In the genomic region with DNA sequence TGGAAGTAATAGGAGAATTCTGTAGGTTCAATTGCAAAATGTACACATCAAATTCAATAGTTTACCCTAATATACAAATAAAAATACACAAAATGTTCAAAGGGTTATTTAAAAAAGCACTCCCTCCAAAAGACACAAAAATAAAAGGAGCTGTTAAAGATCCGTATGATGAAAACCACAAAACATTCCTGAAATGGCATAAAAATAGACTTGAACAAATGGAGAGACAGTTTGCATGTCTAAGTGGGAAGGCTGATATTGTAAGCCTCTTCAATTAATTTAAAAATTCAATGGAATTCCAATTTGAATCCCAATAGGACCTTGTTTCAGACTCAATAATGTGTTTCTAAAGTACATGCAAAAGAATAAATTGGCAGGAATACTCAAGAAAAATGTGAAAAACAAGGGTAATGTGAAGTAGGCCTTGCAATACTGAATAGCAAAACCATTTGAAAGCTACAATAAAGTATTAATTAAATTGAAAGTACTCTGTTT, we compare ENCODE assay signal across 31 cellular contexts. TPM values are rescaled to one million over a fixed set of nuclear protein-coding genes. Genes with fewer than 3 reads are reported as not detected.
"Had no signal": no experiment of that assay in that cellular context is flagged by ENCODE, and none has a peak within 500 bp of the region (broad histone marks: within the 10 kb centered on the region; RNA-seq: fewer than 3 reads in every experiment).

No MANE protein-coding gene starts in this region.

- DNase-seq: islet precursor cell; left ventricle myocardium inferior; mesendoderm; midbrain; mucosa of descending colon; naive B cell; natural killer cell; nephron progenitor cell; occipital lobe; ovary; right lobe of liver; stimulated activated CD4-positive, alpha-beta T cell treated with anti-CD3 and anti-CD28 coated beads, Interleukin-12 subunit alpha, Interleukin-12 subunit beta, amount 100 ng/mL, for 4 hours; stimulated activated CD4-positive, alpha-beta T cell treated with anti-CD3 and anti-CD28 coated beads, Interleukin-15, amount 100 ng/mL, for 24 hours; stimulated activated CD4-positive, alpha-beta T cell treated with anti-CD3 and anti-CD28 coated beads, Interleukin-2, amount 100 ng/mL, for 24 hours; stimulated activated CD4-positive, alpha-beta T cell treated with anti-CD3 and anti-CD28 coated beads, Interleukin-4, amount 100 ng/mL, for 1 hour; stimulated activated naive B cell treated with anti-CD40 and anti-IgM and Interleukin-4, amounts not matched to agents 10 μg/mL and 1 μg/mL and 100 μg/mL, for 72 hours; stimulated activated naive CD8-positive, alpha-beta T cell treated with anti-CD3 and anti-CD28 coated beads, Interleukin-15, Interleukin-2, amounts not matched to agents 100 U/mL and 50 U/mL, for 24 hours; stomach; testis; thyroid gland; transverse colon; upper lobe of left lung had no signal

- H3K9me3 ChIP-seq: left ventricle myocardium inferior, mucosa of descending colon, neutrophil, ovary, right atrium auricular region, right lobe of liver, stomach, testis, thyroid gland, transverse colon, upper lobe of left lung, vagina had no signal

- H3K9ac ChIP-seq: neural progenitor cell had no signal

- H3K36me3 ChIP-seq: left ventricle myocardium inferior, neural progenitor cell, neutrophil, ovary, right atrium auricular region, right lobe of liver, stomach, thyroid gland, transverse colon, upper lobe of left lung, vagina had no signal

- H3K27me3 Mint-ChIP-seq: naive B cell; progenitor cell of endocrine pancreas; stimulated activated naive B cell treated with anti-CD40 and anti-IgM and Interleukin-4, amounts not matched to agents 10 μg/mL and 1 μg/mL and 100 μg/mL, for 72 hours had no signal

- H3K9me3 Mint-ChIP-seq: natural killer cell; nephron progenitor cell; stimulated activated naive B cell treated with anti-CD40 and anti-IgM and Interleukin-4, amounts not matched to agents 10 μg/mL and 1 μg/mL and 100 μg/mL, for 72 hours had no signal

- H3K4me3 ChIP-seq: hepatocyte, left ventricle myocardium inferior, lung, mucosa of descending colon, neural progenitor cell, ovary, right atrium auricular region, right lobe of liver, skin epidermis, stomach, testis, thyroid gland, transverse colon, upper lobe of left lung, vagina had no signal

- ATAC-seq: mucosa of descending colon; natural killer cell; right lobe of liver; stimulated activated naive B cell treated with anti-CD40 and anti-IgM and Interleukin-4, amounts not matched to agents 10 μg/mL and 1 μg/mL and 100 μg/mL, for 72 hours; stimulated activated naive CD8-positive, alpha-beta T cell treated with anti-CD3 and anti-CD28 coated beads, Interleukin-15, Interleukin-2, amounts not matched to agents 100 U/mL and 50 U/mL, for 24 hours had no signal

- H3K4me1 ChIP-seq: left ventricle myocardium inferior, neural progenitor cell, right atrium auricular region, right lobe of liver, stomach, testis, thyroid gland, transverse colon, upper lobe of left lung, vagina had no signal

- H3K27ac Mint-ChIP-seq: naive B cell; natural killer cell; nephron progenitor cell; neural progenitor cell; progenitor cell of endocrine pancreas; stimulated activated naive B cell treated with anti-CD40 and anti-IgM and Interleukin-4, amounts not matched to agents 10 μg/mL and 1 μg/mL and 100 μg/mL, for 72 hours had no signal

- H3K4me3 Mint-ChIP-seq: naive B cell; natural killer cell; nephron progenitor cell; neural progenitor cell; stimulated activated naive B cell treated with anti-CD40 and anti-IgM and Interleukin-4, amounts not matched to agents 10 μg/mL and 1 μg/mL and 100 μg/mL, for 72 hours had no signal

- H3K27me3 ChIP-seq: hepatocyte, neural progenitor cell, neutrophil, ovary, right atrium auricular region, right lobe of liver, stomach, testis, thyroid gland, transverse colon, upper lobe of left lung, vagina had no signal

- H3K36me3 Mint-ChIP-seq: naive B cell; natural killer cell; neural progenitor cell; stimulated activated naive B cell treated with anti-CD40 and anti-IgM and Interleukin-4, amounts not matched to agents 10 μg/mL and 1 μg/mL and 100 μg/mL, for 72 hours had no signal

- H3K4me1 Mint-ChIP-seq: naive B cell; neural progenitor cell; stimulated activated naive B cell treated with anti-CD40 and anti-IgM and Interleukin-4, amounts not matched to agents 10 μg/mL and 1 μg/mL and 100 μg/mL, for 72 hours had no signal

RNA-seq across cellular contexts. Expression of gene INSYN2A, which starts 38.0 kb away (rescaled TPM):
- total RNA-seq: left ventricle myocardium inferior, natural killer cell, progenitor cell of endocrine pancreas, pulmonary artery endothelial cell, right lobe of liver had no signal
